Comparison of ENCODE assay signal across 27 cellular contexts in the genomic region with DNA sequence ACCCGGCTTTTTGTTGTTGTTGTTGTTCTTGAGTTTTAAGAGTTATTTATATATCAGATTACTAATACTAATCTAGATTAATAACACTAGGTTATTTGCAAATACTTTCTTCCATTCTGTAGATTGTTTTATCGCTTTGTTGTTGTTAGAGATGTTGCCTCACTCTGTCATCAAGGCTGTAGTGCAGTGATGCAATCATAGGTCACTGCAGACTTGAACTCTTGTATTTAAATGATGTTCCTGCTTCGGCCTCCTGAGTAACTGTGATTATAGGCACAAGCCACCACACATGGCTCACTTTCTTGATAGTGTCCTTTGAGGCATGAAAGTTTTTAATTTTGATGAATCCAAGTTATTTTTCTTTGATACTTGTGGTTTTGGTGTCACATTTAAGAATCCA.
"Had no signal": no experiment of that assay in that cellular context is flagged by ENCODE, and none has a peak within 500 bp of the region (broad histone marks: within the 10 kb centered on the region; RNA-seq: fewer than 3 reads in every experiment).

No MANE protein-coding gene starts in this region.

- ATAC-seq: effector memory CD8-positive, alpha-beta T cell; left colon; lower lobe of right lung; natural killer cell; pancreas; sciatic nerve; stimulated activated naive CD8-positive, alpha-beta T cell treated with anti-CD3 and anti-CD28 coated beads, Interleukin-15, amount 100 ng/mL, for 72 hours had no signal

- H3K4me2 ChIP-seq: smooth muscle cell had no signal

- H3K9me3 ChIP-seq: esophagus squamous epithelium, left ventricle myocardium inferior, lower lobe of right lung, pancreas, suprapubic skin had no signal

- H3K4me1 ChIP-seq: esophagus squamous epithelium, left ventricle myocardium inferior, lower lobe of right lung, pancreas, suprapubic skin had no signal

- H3K9me3 Mint-ChIP-seq: effector memory CD8-positive, alpha-beta T cell; natural killer cell; stimulated activated naive CD8-positive, alpha-beta T cell treated with anti-CD3 and anti-CD28 coated beads, Interleukin-15, amount 100 ng/mL, for 72 hours had no signal

- H3K4me1 Mint-ChIP-seq: immature natural killer cell; memory B cell; natural killer cell; stimulated activated naive CD8-positive, alpha-beta T cell treated with anti-CD3 and anti-CD28 coated beads, Interleukin-15, amount 100 ng/mL, for 72 hours had no signal

- FAIRE-seq: endometrium, frontal cortex, pancreas had no signal

- H3K36me3 ChIP-seq: esophagus squamous epithelium, left ventricle myocardium inferior, lower lobe of right lung, pancreas, suprapubic skin had no signal

- H3K27me3 Mint-ChIP-seq: effector memory CD8-positive, alpha-beta T cell; memory B cell; progenitor cell of endocrine pancreas; stimulated activated naive CD8-positive, alpha-beta T cell treated with anti-CD3 and anti-CD28 coated beads, Interleukin-15, amount 100 ng/mL, for 72 hours had no signal

- H3K27me3 ChIP-seq: esophagus squamous epithelium, suprapubic skin had no signal

- H3K4me3 ChIP-seq: coronary artery, esophagus squamous epithelium, left ventricle myocardium inferior, lower lobe of right lung, pancreas, smooth muscle cell, suprapubic skin had no signal

- DNase-seq: effector memory CD8-positive, alpha-beta T cell; erythroblast; esophagus squamous epithelium; hypothalamus; immature natural killer cell; islet precursor cell; kidney glomerular epithelial cell; left colon; left ventricle myocardium inferior; lower lobe of right lung; natural killer cell; pancreas; stimulated activated CD4-positive, alpha-beta T cell treated with anti-CD3 and anti-CD28 coated beads, Interleukin-12 subunit alpha, Interleukin-12 subunit beta, amount 100 ng/mL, for 4 hours; stimulated activated CD4-positive, alpha-beta T cell treated with anti-CD3 and anti-CD28 coated beads, Interleukin-1b, Interleukin-23, amount 100 ng/mL, for 48 hours; stimulated activated CD4-positive, alpha-beta T cell treated with anti-CD3 and anti-CD28 coated beads, Interleukin-4, amount 100 ng/mL, for 1 hour; stimulated activated CD8-positive, alpha-beta memory T cell treated with anti-CD3 and anti-CD28 coated beads, Interleukin-4, amount 100 ng/mL, for 48 hours; stimulated activated naive CD4-positive, alpha-beta T cell; stimulated activated naive CD8-positive, alpha-beta T cell treated with anti-CD3 and anti-CD28 coated beads, Interleukin-15, amount 100 ng/mL, for 72 hours; trophoblast cell had no signal

- H3K27ac ChIP-seq: coronary artery, esophagus squamous epithelium, left ventricle myocardium inferior, lower lobe of right lung, pancreas, suprapubic skin had no signal

- H3K4me3 Mint-ChIP-seq: effector memory CD8-positive, alpha-beta T cell; immature natural killer cell; memory B cell; natural killer cell; stimulated activated naive CD8-positive, alpha-beta T cell treated with anti-CD3 and anti-CD28 coated beads, Interleukin-15, amount 100 ng/mL, for 72 hours had no signal

- H3K27ac Mint-ChIP-seq: effector memory CD8-positive, alpha-beta T cell; immature natural killer cell; memory B cell; natural killer cell; progenitor cell of endocrine pancreas had no signal

- H3K36me3 Mint-ChIP-seq: immature natural killer cell had no signal
